Comparison of ENCODE assay signal across 9 cellular contexts in the genomic region with DNA sequence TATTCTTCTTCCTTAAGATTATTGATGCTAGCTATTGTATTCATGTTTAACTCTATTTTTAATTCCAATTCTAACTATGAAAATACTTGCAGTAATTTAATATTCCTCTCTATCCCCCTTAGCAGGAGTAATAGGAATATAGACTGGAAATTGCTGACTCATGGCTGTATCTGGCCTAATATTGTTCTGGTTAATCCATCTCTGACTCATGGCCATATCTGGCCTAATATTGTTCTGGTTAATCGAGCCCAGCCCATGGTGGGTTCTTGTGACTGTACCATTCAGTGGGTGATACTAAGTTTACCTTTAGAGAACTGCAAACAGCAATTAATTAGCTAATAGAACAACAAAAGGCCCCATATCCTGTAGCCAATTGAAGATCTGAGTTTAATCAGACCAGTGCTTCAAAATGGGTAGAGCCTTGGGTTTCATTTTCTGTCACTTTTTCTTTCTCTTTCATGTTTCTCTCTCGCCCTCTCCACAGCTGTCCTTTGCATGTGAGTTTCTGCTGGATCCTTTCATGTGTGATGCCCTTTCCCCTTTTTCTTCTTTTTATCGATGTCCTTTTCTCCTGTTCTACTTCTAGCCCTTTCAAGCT. TPM values are rescaled to one million over a fixed set of nuclear protein-coding genes. Genes with fewer than 3 reads are reported as not detected.
A peak's percentile ranks its signal among the peaks of the same experiment; 100 is the strongest.
DNase-seq lines count a peak whose midpoint lies in the region; ATAC-seq and TF ChIP-seq lines count a peak whose summit lies in the region.
"Had no signal": no experiment of that assay in that cellular context is flagged by ENCODE, and none has a peak within 500 bp of the region (broad histone marks: within the 10 kb centered on the region; RNA-seq: fewer than 3 reads in every experiment).

No MANE protein-coding gene starts in this region.

- no peaks in the 10 kb centered on the region for H3K79me2 ChIP-seq in KMS-11 (ENCODE audit: insufficient read depth, low read depth)

- H2AFZ ChIP-seq in KMS-11 (ENCODE audit: low read depth): peak overlapping the region; percentile 74

- H4K20me1 ChIP-seq in KMS-11 (ENCODE audit: insufficient read depth): no peaks in the 10 kb centered on the region

- intact Hi-C loops in natural killer cell (cut with micrococcal nuclease): no loop called here

- peaks cover 21 to 23% of the 10 kb centered on the region in 2 donors for H3K4me1 Mint-ChIP-seq in natural killer cell
- peaks cover 11% of the 10 kb centered on the region for H3K4me1 Mint-ChIP-seq in endodermal cell

- H3K4me1 ChIP-seq in KMS-11 (ENCODE audit: low read depth, poor library complexity, severe bottlenecking): peaks cover 40% of the 10 kb centered on the region
- peaks cover 0 to 15% (median 0%) of the 10 kb centered on the region in 4 donors for H3K4me1 ChIP-seq in upper lobe of left lung
- H3K4me1 ChIP-seq in endodermal cell (ENCODE audit: control insufficient read depth, insufficient read depth, low read length): peaks cover 16% of the 10 kb centered on the region

- H3K27me3 ChIP-seq in KMS-11 (ENCODE audit: insufficient read depth, low read depth) (no peaks in the 10 kb centered on the region), upper lobe of left lung (no peaks in the 10 kb centered on the region), endodermal cell (ENCODE audit: control insufficient read depth, insufficient read depth, low read length, poor library complexity, severe bottlenecking) (no peaks in the 10 kb centered on the region)

- H3K36me3 Mint-ChIP-seq in natural killer cell (peaks cover 3% of the 10 kb centered on the region), endodermal cell (ENCODE audit: low read depth) (no peaks in the 10 kb centered on the region)

- H3K36me3 ChIP-seq in KMS-11 (ENCODE audit: insufficient read depth) (no peaks in the 10 kb centered on the region), upper lobe of left lung (no peaks in the 10 kb centered on the region), endodermal cell (ENCODE audit: control insufficient read depth, insufficient read depth, low read length) (peaks cover 21% of the 10 kb centered on the region)

- TF ChIP-seq EP300 in upper lobe of left lung (IDR thresholded peaks at IDR 0.05): no peak

- WGBS in upper lobe of left lung, 2 donors: 80 to 83% methylated on average over 3 of the region's 3 CpGs
- WGBS in endodermal cell (ENCODE audit: insufficient coverage in 1 of 2, insufficient read length in 1 of 2), 2 experiments: 94 to 97% methylated on average over 2 to 3 of the region's 3 CpGs

- H3K27ac ChIP-seq in KMS-11 (peak overlapping the region; percentile 86), upper lobe of left lung (no peak overlapping the region), endodermal cell (ENCODE audit: low read depth, low read length) (no peak overlapping the region)

- peaks cover 0 to 9% of the 10 kb centered on the region in 2 donors for H3K9me3 Mint-ChIP-seq in natural killer cell
- H3K9me3 Mint-ChIP-seq in endodermal cell: peaks cover 2% of the 10 kb centered on the region

- peak overlapping the region; percentile 35 to 60 for H3K27ac Mint-ChIP-seq in natural killer cell
- no peak overlapping the region for H3K27ac Mint-ChIP-seq in endodermal cell

- H3K27me3 Mint-ChIP-seq in natural killer cell (ENCODE audit: low read depth in 2 of 2) (peaks cover 3 to 32% of the 10 kb centered on the region in 2 donors), endodermal cell (ENCODE audit: insufficient read depth) (no peaks in the 10 kb centered on the region)

- H3K4me3 Mint-ChIP-seq in natural killer cell (peak overlapping the region; percentile 28), endodermal cell (no peak overlapping the region)

- no peak overlapping the region for H3K4me3 ChIP-seq in KMS-11 (IDR thresholded peaks at IDR 0.05; ENCODE audit: insufficient read depth, low read depth, low read length)
- H3K4me3 ChIP-seq in upper lobe of left lung: no peak overlapping the region
- H3K4me3 ChIP-seq in endodermal cell (ENCODE audit: low read length): no peak overlapping the region

- ATAC-seq in GM19023 (IDR thresholded peaks at IDR 0.05; ENCODE audit: unreplicated experiment) (peak; percentile 98), HG02571 (IDR thresholded peaks at IDR 0.05; ENCODE audit: unreplicated experiment) (peak; percentile 96), natural killer cell (peak; percentile 52 to 59 (median 58)), upper lobe of left lung (ENCODE audit: low FRiP score in 2 of 2) (no peak)

- no peak for DNase-seq in natural killer cell
- no peak for DNase-seq in upper lobe of left lung
- no peak for DNase-seq in T-helper 9 cell
- no peak for DNase-seq in NCI-H774 (lab: John Stamatoyannopoulos, UW)
- DNase-seq in endodermal cell: no peak
- DNase-seq: NCI-H82 had no signal

- H3K9ac ChIP-seq in KMS-11 (peak overlapping the region; percentile 62; the same call in 1 of the 2 replicates), endodermal cell (ENCODE audit: extremely low read depth, low read length, poor library complexity, severe bottlenecking) (no peak overlapping the region)

- TF ChIP-seq POLR2A in upper lobe of left lung (IDR thresholded peaks at IDR 0.05): no peak

- H3K9me3 ChIP-seq in upper lobe of left lung (no peaks in the 10 kb centered on the region), endodermal cell (ENCODE audit: control insufficient read depth, low read length) (peaks cover 4% of the 10 kb centered on the region)

- TF ChIP-seq CTCF in KMS-11 (conservative IDR thresholded peaks at IDR 0.05; ENCODE audit: low read depth, low read length) (no peak), natural killer cell (IDR thresholded peaks at IDR 0.05) (no peak), upper lobe of left lung (IDR thresholded peaks at IDR 0.05) (no peak), endodermal cell (conservative IDR thresholded peaks at IDR 0.05) (no peak)

- peak overlapping the region; percentile 69 for H3K4me2 ChIP-seq in KMS-11

RNA-seq across cellular contexts. Expression of gene SLC22A3, which starts 50.6 kb away (rescaled TPM):
- total RNA-seq in natural killer cell (not detected), upper lobe of left lung (10 to 100 TPM; 17.7 to 68.1 (median 44.8) TPM), endodermal cell (1 to 10 TPM; 3.1 to 7.4 TPM)
- 1.0 TPM for polyA plus RNA-seq in endodermal cell (2013, experiment 1 of 2)
- 1.1 TPM for polyA plus RNA-seq in endodermal cell (2013, experiment 2 of 2)

Comparison
In these comparisons a context has a peak if more than half of its experiments do, and no peak if none do; other contexts are left out.
1. ATAC-seq: peak in GM19023 (single experiment), HG02571 (single experiment) and natural killer cell (3 of 3); none in upper lobe of left lung (0 of 2).